ENCODE assay signal across 16 cellular contexts in genomic region chr2:128750328-128751165, GRCh38.
DNase-seq lines count a peak whose midpoint lies in the region; ATAC-seq, FAIRE-seq and TF ChIP-seq lines count a peak whose summit lies in the region.
"Had no signal": no experiment of that assay in that cellular context is flagged by ENCODE, and none has a peak within 500 bp of the region (broad histone marks: within the 10 kb centered on the region; RNA-seq: fewer than 3 reads in every experiment).

No MANE protein-coding gene starts in this region.

- no peak overlapping the region for H2BK120ac ChIP-seq in H1 (replicated peaks; ENCODE audit: low read depth, low read length)

- CTCF ChIA-PET in H1 (lab: Charles Lee; ENCODE audit: partially characterized antibody), result interaction anchor here (0.8 to 2.0 kb wide), 7 partner anchors 14 to 547 kb away, joined by 3 to 5 read pairs (median 4); no protein-coding TSS in a partner anchor
- CTCF ChIA-PET in MCF 10A (lab: Yijun Ruan, JAX), result interaction anchor here (0.7 to 1.8 kb wide), 6 partner anchors 12 to 1146 kb away, joined by 3 to 9 read pairs (median 4); no protein-coding TSS in a partner anchor

- H3K27ac Mint-ChIP-seq in MCF 10A (ENCODE audit: low read depth, unreplicated experiment) (no peak overlapping the region), immature natural killer cell (peak overlapping the region in 1 of 6 donors; percentile 43)

- no peak for TF ChIP-seq RAD21 in H1 (IDR thresholded peaks at IDR 0.05 in 1 of 2, conservative IDR thresholded peaks at IDR 0.05 in 1 of 2; ENCODE audit: low read depth in 2 of 2, low read length in 2 of 2)

- H3K79me2 ChIP-seq in H1 (ENCODE audit: control insufficient read depth in 1 of 2, insufficient read depth in 2 of 2, low read length in 2 of 2), result no peaks in the 10 kb centered on the region

- H4K91ac ChIP-seq in H1 (replicated peaks; ENCODE audit: insufficient read length, low read length), result no peak overlapping the region

- H3K9ac ChIP-seq in BLaER1 treated with 17β-estradiol and CSF1 and Interleukin-3, amounts not matched to agents 10 nM and 100 nM, result no peak overlapping the region
- no peak overlapping the region for H3K9ac ChIP-seq in H1 (replicated peaks in 1 of 4; ENCODE audit: extremely low read depth in 1 of 4, low read depth in 3 of 4, low read length in 3 of 4)
- H3K9ac ChIP-seq: SK-N-SH had no signal

- H4K20me1 ChIP-seq in BLaER1 treated with 17β-estradiol and CSF1 and Interleukin-3, amounts not matched to agents 10 nM and 100 nM, result no peaks in the 10 kb centered on the region
- H4K20me1 ChIP-seq in H1 (replicated peaks in 1 of 2; ENCODE audit: control insufficient read depth in 1 of 2, insufficient read depth in 2 of 2, low read length in 2 of 2), result no peaks in the 10 kb centered on the region

- intact Hi-C loops in pancreas (cut with DNase I) (no loop called here), MCF 10A (cut with micrococcal nuclease) (loop anchor here (10.0 kb wide), 1 partner anchor 1174 kb away; no protein-coding TSS in a partner anchor)

- H3K27me3 ChIP-seq in BLaER1 treated with 17β-estradiol and CSF1 and Interleukin-3, amounts not matched to agents 10 nM and 100 nM, result no peaks in the 10 kb centered on the region
- H3K27me3 ChIP-seq in H1 (replicated peaks in 1 of 4; ENCODE audit: control insufficient read depth in 3 of 4, extremely low read depth in 1 of 4, insufficient read depth in 3 of 4, low read length in 3 of 4), result no peaks in the 10 kb centered on the region
- no peaks in the 10 kb centered on the region for H3K27me3 ChIP-seq in pancreas
- H3K27me3 ChIP-seq: BE2C had no signal

- ATAC-seq in pancreas, result peak in 3 of 4 donors; percentile 7 to 40 (median 26)

- H2BK15ac ChIP-seq in H1 (ENCODE audit: low read length), result no peak overlapping the region

- H3K4me3 ChIP-seq in BLaER1 treated with 17β-estradiol and CSF1 and Interleukin-3, amounts not matched to agents 10 nM and 100 nM, result no peak overlapping the region
- no peak overlapping the region for H3K4me3 ChIP-seq in Jurkat, Clone E6-1 (ENCODE audit: low read length)
- H3K4me3 ChIP-seq in H1 (ENCODE audit: extremely low read depth in 1 of 4, insufficient read depth in 2 of 4, low read depth in 3 of 4, low read length in 4 of 4) (no peak overlapping the region), pancreas (no peak overlapping the region)

- no peaks in the 10 kb centered on the region for H3K79me1 ChIP-seq in H1 (ENCODE audit: low read depth, low read length)

- H3K4me3 Mint-ChIP-seq in MCF 10A (ENCODE audit: unreplicated experiment) (no peak overlapping the region), immature natural killer cell (no peak overlapping the region)

- H3K4me2 ChIP-seq in BLaER1 treated with 17β-estradiol and CSF1 and Interleukin-3, amounts not matched to agents 10 nM and 100 nM, result peak overlapping the region; percentile 15 to 95 (median 44); a peak in 21 of 22 replicates
- H3K4me2 ChIP-seq in H1 (ENCODE audit: insufficient read depth in 1 of 2, low read depth in 2 of 2, low read length in 2 of 2), result no peak overlapping the region
- H3K4me2 ChIP-seq: SK-N-SH had no signal

- H3K9me3 Mint-ChIP-seq in MCF 10A (ENCODE audit: unreplicated experiment) (no peaks in the 10 kb centered on the region), immature natural killer cell (no peaks in the 10 kb centered on the region)

- POLR2A ChIA-PET in H1 (lab: Charles Lee; ENCODE audit: partially characterized antibody), result no interaction called here
- POLR2A ChIA-PET in MCF 10A (lab: Yijun Ruan, JAX), result interaction anchor here (0.6 to 1.6 kb wide), 2 partner anchors 59 to 464 kb away, joined by 3 read pairs; no protein-coding TSS in a partner anchor

- H3K4me1 Mint-ChIP-seq in MCF 10A (ENCODE audit: insufficient read depth, unreplicated experiment), result peaks cover 18% of the 10 kb centered on the region
- H3K4me1 Mint-ChIP-seq in immature natural killer cell, result peaks cover 17 to 25% of the 10 kb centered on the region in 2 donors

- no peak for TF ChIP-seq POLR2A in H1 (IDR thresholded peaks at IDR 0.05; ENCODE audit: control extremely low read depth in 1 of 2, low read depth in 2 of 2, low read length in 2 of 2)

- H4K8ac ChIP-seq in H1 (ENCODE audit: extremely low read depth, insufficient read depth, low read length), result peak overlapping the region; percentile 15; the same call in 1 of the 2 replicates

- H3K4ac ChIP-seq in H1 (replicated peaks; ENCODE audit: insufficient read length, low read depth, low read length), result no peak overlapping the region

- BruUV-seq in MCF 10A (replicated peaks; lab: Mats Ljungman, UMichigan), result no TSS peak

- no peaks in the 10 kb centered on the region for H3K36me3 ChIP-seq in BLaER1 treated with 17β-estradiol and CSF1 and Interleukin-3, amounts not matched to agents 10 nM and 100 nM
- H3K36me3 ChIP-seq in H1 (ENCODE audit: control insufficient read depth in 2 of 4, insufficient read depth in 4 of 4, low read length in 3 of 4) (no peaks in the 10 kb centered on the region), pancreas (no peaks in the 10 kb centered on the region)
- H3K36me3 ChIP-seq: BE2C had no signal

- no peak overlapping the region for H3K56ac ChIP-seq in H1 (replicated peaks; ENCODE audit: insufficient read length, low read depth, low read length)

- H3K9me3 ChIP-seq in BLaER1 treated with 17β-estradiol and CSF1 and Interleukin-3, amounts not matched to agents 10 nM and 100 nM (replicated peaks in 1 of 11), result no peaks in the 10 kb centered on the region
- H3K9me3 ChIP-seq in H1 (ENCODE audit: insufficient read depth in 2 of 2, low read depth in 1 of 2, low read length in 1 of 2) (no peaks in the 10 kb centered on the region; a peak in 1 of 4 replicates), pancreas (no peaks in the 10 kb centered on the region)
- H3K9me3 ChIP-seq: BE2C, SK-N-SH had no signal

- H3K27me3 Mint-ChIP-seq in MCF 10A (ENCODE audit: insufficient read depth, unreplicated experiment), result no peaks in the 10 kb centered on the region
- peaks cover 0 to 3% (median 0%) of the 10 kb centered on the region in 3 donors for H3K27me3 Mint-ChIP-seq in immature natural killer cell (ENCODE audit: low read depth in 3 of 3)

- no peak overlapping the region for H2BK5ac ChIP-seq in H1 (ENCODE audit: low read depth, low read length)

- WGBS in H1 (ENCODE audit: extremely low coverage in 1 of 2, insufficient coverage in 1 of 2, insufficient read length in 1 of 2, insufficient replicate concordance in 2 of 2, low coverage in 1 of 2, low lambda C conversion rate in 2 of 2, missing lambda C conversion rate in 1 of 2), 2 experiments, result 96% methylated on average over 12 of the region's 12 CpGs; no CpG with 5 or more reads in 1 of the 2 experiments
- 86 to 87% methylated on average over 12 of the region's 12 CpGs for WGBS in pancreas, 2 donors

- TF ChIP-seq CTCF in H1 (IDR thresholded peaks at IDR 0.05; ENCODE audit: control extremely low read depth in 1 of 3, insufficient read depth in 1 of 3, low read depth in 1 of 3, low read length in 3 of 3) (no peak), pancreas (IDR thresholded peaks at IDR 0.05) (no peak), MCF 10A (IDR thresholded peaks at IDR 0.05; ENCODE audit: unreplicated experiment) (no peak)

- no peak overlapping the region for H3K23ac ChIP-seq in H1 (ENCODE audit: insufficient read length)

- peak; percentile 56 for DNase-seq in Jurkat, Clone E6-1 (ENCODE audit: low read depth, low spot score)
- no peak for DNase-seq in H1 (ENCODE audit: low read depth in 1 of 2, low spot score in 2 of 2)
- peak in 2 of 6 donors; percentile 45 to 46 for DNase-seq in pancreas
- DNase-seq in MCF 10A (ENCODE audit: unreplicated experiment), result no peak
- DNase-seq in stimulated activated CD4-positive, alpha-beta T cell treated with anti-CD3 and anti-CD28 coated beads, Interleukin-15, amount 100 ng/mL, for 24 hours, result no peak
- DNase-seq in immature natural killer cell, result no peak
- DNase-seq in kidney tubule cell (ENCODE audit: low spot score), result no peak
- DNase-seq: BE2C, DMS 273 treated with DMSO at 0.1 percent for 48 hours, EL, IMR-90, NCI-H1092 treated with DMSO at 0.1 percent for 48 hours, NCI-H1694, NCI-H446, SK-N-SH had no signal

- no peak overlapping the region for H3K14ac ChIP-seq in H1 (ENCODE audit: insufficient read length)

- H2AK5ac ChIP-seq in H1 (ENCODE audit: low read depth, low read length), result no peak overlapping the region

- H3K36me3 Mint-ChIP-seq in MCF 10A (ENCODE audit: insufficient read depth, unreplicated experiment) (peaks cover 4% of the 10 kb centered on the region), immature natural killer cell (no peaks in the 10 kb centered on the region)

- no peak overlapping the region for H2BK20ac ChIP-seq in H1 (ENCODE audit: low read length)

- no peak overlapping the region for H3K18ac ChIP-seq in H1 (ENCODE audit: extremely low read depth, low read length)

- FAIRE-seq in H1 (lab: Jason Lieb, UNC), result no peak
- no peak for FAIRE-seq in pancreas (lab: Jason Lieb, UNC)

- no peak for TF ChIP-seq EP300 in H1 (IDR thresholded peaks at IDR 0.05; ENCODE audit: borderline replicate concordance in 1 of 2, low read depth in 2 of 2, low read length in 2 of 2)

- H2AFZ ChIP-seq in H1 (ENCODE audit: low read length), result 0 out of 2 replicates have a peak overlapping the region, but pooled peaks have one; percentile 8

- no peak overlapping the region for H4K5ac ChIP-seq in H1 (ENCODE audit: insufficient read length, low read depth, low read length)

- peak overlapping the region in 4 of 11 experiments; percentile 2 to 39 (median 16); a peak in 4 of 22 replicates for H3K27ac ChIP-seq in BLaER1 treated with 17β-estradiol and CSF1 and Interleukin-3, amounts not matched to agents 10 nM and 100 nM
- H3K27ac ChIP-seq in H1 (ENCODE audit: low read depth, low read length) (no peak overlapping the region), pancreas (peak overlapping the region in 2 of 4 donors; percentile 62 to 72)

- H3K23me2 ChIP-seq in H1 (ENCODE audit: low read depth, low read length), result no peaks in the 10 kb centered on the region

- H2BK12ac ChIP-seq in H1 (ENCODE audit: low read depth, low read length), result no peak overlapping the region

- H3K4me1 ChIP-seq in BLaER1 treated with 17β-estradiol and CSF1 and Interleukin-3, amounts not matched to agents 10 nM and 100 nM, result peaks cover 41 to 58% (median 56%) of the 10 kb centered on the region in 10 experiments
- H3K4me1 ChIP-seq in H1 (replicated peaks in 1 of 4; ENCODE audit: control insufficient read depth in 3 of 4, insufficient read depth in 4 of 4, low read length in 3 of 4) (peaks cover 0 to 2% (median 0%) of the 10 kb centered on the region in 4 experiments; a peak in 1 of 7 replicates), pancreas (peaks cover 0 to 45% (median 24%) of the 10 kb centered on the region in 3 donors)
- H3K4me1 ChIP-seq: BE2C had no signal

TF ChIP-seq in H1, 55 proteins besides CTCF, POLR2A, EP300 and RAD21 (continues in another document):
- no peak for TF ChIP-seq TBP (IDR thresholded peaks at IDR 0.05; ENCODE audit: low read depth, low read length)
- no peak for TF ChIP-seq BACH1 (IDR thresholded peaks at IDR 0.05; ENCODE audit: low read length)
- no peak for TF ChIP-seq POU5F1 (IDR thresholded peaks at IDR 0.05; ENCODE audit: low read depth, low read length)
- no peak for TF ChIP-seq CREB1 (IDR thresholded peaks at IDR 0.05)
- no peak for TF ChIP-seq KDM5A (IDR thresholded peaks at IDR 0.05; ENCODE audit: low read length)
- TF ChIP-seq EGR1 (IDR thresholded peaks at IDR 0.05; ENCODE audit: borderline replicate concordance, low read depth, low read length), result no peak
- TF ChIP-seq JUND (IDR thresholded peaks at IDR 0.05; ENCODE audit: low read length), result no peak

Comparison
In these comparisons a context has a peak if more than half of its experiments do, and no peak if none do; other contexts are left out.
1. H3K4me2 ChIP-seq: peak in BLaER1 treated with 17β-estradiol and CSF1 and Interleukin-3, amounts not matched to agents 10 nM and 100 nM (11 of 11); none in H1 (0 of 2).